Comparison of ENCODE assay signal across 27 cellular contexts in the genomic region with DNA sequence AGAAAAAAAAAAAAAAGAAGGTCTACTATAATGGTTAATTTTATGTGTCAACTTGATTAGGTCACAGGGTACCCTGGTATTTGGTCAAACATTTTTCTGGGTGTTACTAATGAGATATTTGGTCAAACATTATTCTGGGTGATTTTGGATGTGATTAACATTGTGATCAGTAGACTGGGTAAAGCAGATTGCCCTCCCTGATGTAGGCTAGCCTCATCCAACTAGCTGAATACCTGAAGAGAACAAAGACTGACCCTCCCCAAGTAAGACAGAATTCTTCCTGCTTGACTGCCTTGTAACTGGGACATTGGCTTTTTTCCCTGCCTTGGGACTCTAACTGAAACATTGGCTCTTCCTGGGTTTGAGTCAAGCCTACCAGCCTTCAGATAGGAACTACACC.
DNase-seq lines count a peak whose midpoint lies in the region; ATAC-seq, FAIRE-seq and TF ChIP-seq lines count a peak whose summit lies in the region.
"Had no signal": no experiment of that assay in that cellular context is flagged by ENCODE, and none has a peak within 500 bp of the region (broad histone marks: within the 10 kb centered on the region; RNA-seq: fewer than 3 reads in every experiment).

No MANE protein-coding gene starts in this region.

- no peak for FAIRE-seq in K562 (lab: Jason Lieb, UNC)
- FAIRE-seq: GM12892, GM19239, H1 had no signal

- in situ Hi-C loops in K562 (cut with MboI): no loop called here

- no peaks in the 10 kb centered on the region for H3K27me3 Mint-ChIP-seq in CD14-positive monocyte (ENCODE audit: low read depth in 3 of 3)
- H3K27me3 Mint-ChIP-seq: CD4-positive, alpha-beta T cell had no signal

- intact Hi-C loops in CD14-positive monocyte (cut with micrococcal nuclease): no loop called here
- intact Hi-C loops in K562 (cut with micrococcal nuclease): no loop called here
- intact Hi-C loops in right lobe of liver (cut with DNase I): no loop called here

- no peak overlapping the region for H2BK5ac ChIP-seq in mesendoderm (ENCODE audit: low read length)

- ATAC-seq in K562 (no peak), GM18498 (IDR thresholded peaks at IDR 0.05; ENCODE audit: unreplicated experiment) (no peak), right lobe of liver (no peak)
- ATAC-seq: HCT116, PC-3 had no signal

- no peaks in the 10 kb centered on the region for H3K9me3 ChIP-seq in K562 (replicated peaks; ENCODE audit: control insufficient read depth, insufficient read depth, low read depth, low read length)
- H3K9me3 ChIP-seq in right lobe of liver: no peaks in the 10 kb centered on the region
- H3K9me3 ChIP-seq: SJSA1 had no signal

- no peak overlapping the region for H3K4ac ChIP-seq in mesendoderm (ENCODE audit: low read depth, low read length)

- DNase-seq in CD14-positive monocyte (ENCODE audit: low spot score) (no peak), HK-2 (ENCODE audit: unreplicated experiment) (peak; percentile 20), K562 (ENCODE audit: extremely low read depth in 1 of 4, low spot score in 3 of 4) (no peak), mesendoderm (peak; percentile 0), NCI-H2107 treated with DMSO at 0.1 percent for 48 hours (lab: John Stamatoyannopoulos, UW; ENCODE audit: unreplicated experiment) (no peak), right lobe of liver (no peak)
- no peak for DNase-seq in stimulated activated CD8-positive, alpha-beta memory T cell treated with anti-CD3 and anti-CD28 coated beads, Interleukin-4, amount 100 ng/mL, for 48 hours
- DNase-seq: CD4-positive, alpha-beta T cell; COR-L47; GF-D8; Karpas-422; NCI-H1092 treated with DMSO at 0.1 percent for 48 hours; NCI-H1436; NCI-H187; NCI-H2081 treated with DMSO at 0.1 percent for 48 hours; NCI-H524 treated with DMSO at 0.1 percent for 48 hours; NCI-H82; NK-92 treated with Interleukin-12 subunit alpha and Interleukin-12 subunit beta, amount 100 ng/mL, for 24 hours; PC-3; Right ventricle myocardium superior; RPMI8226 had no signal

- H3K27ac Mint-ChIP-seq in CD14-positive monocyte: peak overlapping the region in 4 of 7 donors; percentile 16 to 73 (median 49)
- H3K27ac Mint-ChIP-seq: CD4-positive, alpha-beta T cell had no signal

- CTCF ChIA-PET in K562 (lab: Yijun Ruan, JAX; ENCODE audit: low intra/inter-chr PET ratio): no interaction called here

- TF ChIP-seq EP300 in K562 (IDR thresholded peaks at IDR 0.05; ENCODE audit: low read length): no peak

- H3K9me3 Mint-ChIP-seq in CD14-positive monocyte: peaks cover 0 to 1% (median 0%) of the 10 kb centered on the region in 7 donors
- H3K9me3 Mint-ChIP-seq: CD4-positive, alpha-beta T cell had no signal

- H3K4me1 Mint-ChIP-seq in CD14-positive monocyte: peaks cover 18% of the 10 kb centered on the region

- no peak overlapping the region for H3K56ac ChIP-seq in mesendoderm (ENCODE audit: low read length)

- H3K79me2 ChIP-seq in K562 (ENCODE audit: control insufficient read depth, insufficient read depth, low read length) (peaks cover 20% of the 10 kb centered on the region; the same call in 2 of the 3 replicates), mesendoderm (ENCODE audit: control insufficient read depth, insufficient read depth, low read length) (no peaks in the 10 kb centered on the region)

- no peaks in the 10 kb centered on the region for H4K20me1 ChIP-seq in K562 (replicated peaks; ENCODE audit: control insufficient read depth, insufficient read depth, low read length)

- H2AFZ ChIP-seq in K562 (ENCODE audit: low read depth, low read length): no peak overlapping the region

- no peaks in the 10 kb centered on the region for H3K79me1 ChIP-seq in mesendoderm (ENCODE audit: low read length)

- H3K4me3 Mint-ChIP-seq in CD14-positive monocyte: no peak overlapping the region
- H3K4me3 Mint-ChIP-seq: CD4-positive, alpha-beta T cell had no signal

- BruUV-seq in K562 (replicated peaks; lab: Mats Ljungman, UMichigan): no TSS peak

- H3K4me3 ChIP-seq in K562: no peak overlapping the region
- no peak overlapping the region for H3K4me3 ChIP-seq in mesendoderm (ENCODE audit: low read length)
- no peak overlapping the region for H3K4me3 ChIP-seq in right lobe of liver
- H3K4me3 ChIP-seq: SJSA1 had no signal

- H3K4me2 ChIP-seq in K562 (ENCODE audit: insufficient read depth, low read length) (no peak overlapping the region), mesendoderm (ENCODE audit: low read length) (no peak overlapping the region)

- H4K5ac ChIP-seq in mesendoderm (ENCODE audit: low read length): no peak overlapping the region

- no peak overlapping the region for H2BK15ac ChIP-seq in mesendoderm (replicated peaks; ENCODE audit: low read depth)

- H4K8ac ChIP-seq in mesendoderm (ENCODE audit: low read depth, low read length): no peak overlapping the region

- no peak for TF ChIP-seq RAD21 in K562 (CRISPR knock-in tag; conservative IDR thresholded peaks at IDR 0.05 in 1 of 2, IDR thresholded peaks at IDR 0.05 in 1 of 2)

- no peak overlapping the region for H3K23ac ChIP-seq in mesendoderm (ENCODE audit: low read length)

- no peak overlapping the region for H3K27ac ChIP-seq in K562 (ENCODE audit: extremely low read depth, low read depth, low read length)
- H3K27ac ChIP-seq in mesendoderm (ENCODE audit: low read depth, low read length): no peak overlapping the region
- no peak overlapping the region for H3K27ac ChIP-seq in right lobe of liver
- H3K27ac ChIP-seq: SJSA1 had no signal

- H2AK5ac ChIP-seq in mesendoderm (ENCODE audit: low read length): no peak overlapping the region

- H3K9me1 ChIP-seq in K562 (ENCODE audit: control insufficient read depth, insufficient read depth, low read length): no peaks in the 10 kb centered on the region

- H3K27me3 ChIP-seq in K562 (ENCODE audit: control insufficient read depth in 2 of 2, insufficient read depth in 2 of 2, low read length in 2 of 2): no peaks in the 10 kb centered on the region
- H3K27me3 ChIP-seq in mesendoderm (ENCODE audit: insufficient read depth, low read length, poor library complexity): no peaks in the 10 kb centered on the region
- no peaks in the 10 kb centered on the region for H3K27me3 ChIP-seq in right lobe of liver
- H3K27me3 ChIP-seq: SJSA1 had no signal

- peaks cover 44 to 64% of the 10 kb centered on the region in 2 donors for H3K36me3 Mint-ChIP-seq in CD14-positive monocyte

- H3K4me1 ChIP-seq in K562 (replicated peaks in 1 of 2; ENCODE audit: control insufficient read depth in 2 of 2, insufficient read depth in 2 of 2, low read length in 2 of 2) (peaks cover 10 to 14% of the 10 kb centered on the region in 2 experiments; a peak in 4 of 5 replicates), mesendoderm (ENCODE audit: control insufficient read depth, low read depth, low read length) (no peaks in the 10 kb centered on the region), right lobe of liver (no peaks in the 10 kb centered on the region)
- H3K4me1 ChIP-seq: SJSA1 had no signal

- TF ChIP-seq CTCF in CD14-positive monocyte (IDR thresholded peaks at IDR 0.05) (no peak), K562 (IDR thresholded peaks at IDR 0.05 in 2 of 3, conservative IDR thresholded peaks at IDR 0.05 in 1 of 3; ENCODE audit: insufficient read depth in 2 of 3, low read depth in 1 of 3, low read length in 3 of 3) (no peak), right lobe of liver (IDR thresholded peaks at IDR 0.05) (no peak)

- H3K36me3 ChIP-seq in K562 (ENCODE audit: control insufficient read depth, insufficient read depth, low read length): peaks cover 58% of the 10 kb centered on the region
- H3K36me3 ChIP-seq in mesendoderm (ENCODE audit: control insufficient read depth, insufficient read depth, low read length): no peaks in the 10 kb centered on the region
- peaks cover 0 to 9% (median 0%) of the 10 kb centered on the region in 4 donors for H3K36me3 ChIP-seq in right lobe of liver

- POLR2A ChIA-PET in K562 (lab: Yijun Ruan, JAX): interaction anchor here (0.7 kb wide), 1 partner anchor 12 kb away, joined by 3 read pairs; no protein-coding TSS in a partner anchor

- H3K9ac ChIP-seq in K562 (ENCODE audit: insufficient read depth in 1 of 2, low read depth in 2 of 2, low read length in 2 of 2) (no peak overlapping the region), mesendoderm (ENCODE audit: low read length) (no peak overlapping the region)

- H3K18ac ChIP-seq in mesendoderm (ENCODE audit: low read length): no peak overlapping the region

- TF ChIP-seq POLR2A in K562 (conservative IDR thresholded peaks at IDR 0.05) (no peak), right lobe of liver (IDR thresholded peaks at IDR 0.05) (no peak)

- no peak overlapping the region for H2BK120ac ChIP-seq in mesendoderm (ENCODE audit: low read depth, low read length)

TF ChIP-seq in K562, 482 proteins besides CTCF, POLR2A, EP300 and RAD21:
- TF ChIP-seq POLR2G (IDR thresholded peaks at IDR 0.05; ENCODE audit: low read depth, low read length): 0 out of 2 replicates have a peak, but pooled peaks have one; percentile 14
- TF ChIP-seq, protein P1, sequence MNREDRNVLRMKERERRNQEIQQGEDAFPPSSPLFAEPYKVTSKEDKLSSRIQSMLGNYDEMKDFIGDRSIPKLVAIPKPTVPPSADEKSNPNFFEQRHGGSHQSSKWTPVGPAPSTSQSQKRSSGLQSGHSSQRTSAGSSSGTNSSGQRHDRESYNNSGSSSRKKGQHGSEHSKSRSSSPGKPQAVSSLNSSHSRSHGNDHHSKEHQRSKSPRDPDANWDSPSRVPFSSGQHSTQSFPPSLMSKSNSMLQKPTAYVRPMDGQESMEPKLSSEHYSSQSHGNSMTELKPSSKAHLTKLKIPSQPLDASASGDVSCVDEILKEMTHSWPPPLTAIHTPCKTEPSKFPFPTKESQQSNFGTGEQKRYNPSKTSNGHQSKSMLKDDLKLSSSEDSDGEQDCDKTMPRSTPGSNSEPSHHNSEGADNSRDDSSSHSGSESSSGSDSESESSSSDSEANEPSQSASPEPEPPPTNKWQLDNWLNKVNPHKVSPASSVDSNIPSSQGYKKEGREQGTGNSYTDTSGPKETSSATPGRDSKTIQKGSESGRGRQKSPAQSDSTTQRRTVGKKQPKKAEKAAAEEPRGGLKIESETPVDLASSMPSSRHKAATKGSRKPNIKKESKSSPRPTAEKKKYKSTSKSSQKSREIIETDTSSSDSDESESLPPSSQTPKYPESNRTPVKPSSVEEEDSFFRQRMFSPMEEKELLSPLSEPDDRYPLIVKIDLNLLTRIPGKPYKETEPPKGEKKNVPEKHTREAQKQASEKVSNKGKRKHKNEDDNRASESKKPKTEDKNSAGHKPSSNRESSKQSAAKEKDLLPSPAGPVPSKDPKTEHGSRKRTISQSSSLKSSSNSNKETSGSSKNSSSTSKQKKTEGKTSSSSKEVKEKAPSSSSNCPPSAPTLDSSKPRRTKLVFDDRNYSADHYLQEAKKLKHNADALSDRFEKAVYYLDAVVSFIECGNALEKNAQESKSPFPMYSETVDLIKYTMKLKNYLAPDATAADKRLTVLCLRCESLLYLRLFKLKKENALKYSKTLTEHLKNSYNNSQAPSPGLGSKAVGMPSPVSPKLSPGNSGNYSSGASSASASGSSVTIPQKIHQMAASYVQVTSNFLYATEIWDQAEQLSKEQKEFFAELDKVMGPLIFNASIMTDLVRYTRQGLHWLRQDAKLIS (CRISPR knock-in tag; IDR thresholded peaks at IDR 0.05): no peak
- no peak for TF ChIP-seq MAZ (CRISPR knock-in tag; conservative IDR thresholded peaks at IDR 0.05 in 1 of 2, IDR thresholded peaks at IDR 0.05 in 1 of 2)
- TF ChIP-seq RBM22 (IDR thresholded peaks at IDR 0.05; ENCODE audit: low read depth, low read length, poor library complexity, severe bottlenecking): peak; percentile 54
- TF ChIP-seq GABPB1 (CRISPR knock-in tag; IDR thresholded peaks at IDR 0.05): no peak

Comparison
In these comparisons a context has a peak if more than half of its experiments do, and no peak if none do; other contexts are left out.
1. DNase-seq: peak in HK-2 (single experiment) and mesendoderm (single experiment); none in CD14-positive monocyte (single experiment), K562 (0 of 4), NCI-H2107 treated with DMSO at 0.1 percent for 48 hours (single experiment), right lobe of liver (0 of 3) and stimulated activated CD8-positive, alpha-beta memory T cell treated with anti-CD3 and anti-CD28 coated beads, Interleukin-4, amount 100 ng/mL, for 48 hours (single experiment).